ENCODE assay signal across 8 cellular contexts in genomic region chr18:77899972-77900754, GRCh38.
DNase-seq lines count a peak whose midpoint lies in the region; ATAC-seq and TF ChIP-seq lines count a peak whose summit lies in the region.

No MANE protein-coding gene starts in this region.

- no peaks in the 10 kb centered on the region for H4K20me1 ChIP-seq in PC-3 (ENCODE audit: low read length)

- peak overlapping the region; percentile 82 for H3K4me2 ChIP-seq in PC-3 (ENCODE audit: low read length)

- intact Hi-C loops in PC-3 (cut with micrococcal nuclease) (no loop called here), heart right ventricle (cut with DNase I) (loop anchor here in 3 of 10 donors (5.0 to 10.0 kb wide), 3 partner anchors 1087 to 1355 kb away; no protein-coding TSS in a partner anchor)

- WGBS in heart right ventricle, 2 donors = 5 to 6% methylated on average over 57 to 64 of the region's 64 CpGs

- POLR2A ChIA-PET in PC-3 (lab: Charles Lee; ENCODE audit: unreplicated experiment) = no interaction called here

- H3K27ac ChIP-seq in PC-3 (ENCODE audit: low read length) (no peak overlapping the region), heart right ventricle (no peak overlapping the region)

- H3K4me3 ChIP-seq in BE2C (ENCODE audit: low read depth, low read length) (no peak overlapping the region; the same call in 1 of the 2 replicates), PC-3 (ENCODE audit: low read length) (peak overlapping the region; percentile 58), heart right ventricle (peak overlapping the region in 9 of 10 donors; percentile 18 to 48 (median 38))

- TF ChIP-seq CTCF in BE2C (IDR thresholded peaks at IDR 0.05; ENCODE audit: low read depth, low read length) (peak; percentile 50), PC-3 (conservative IDR thresholded peaks at IDR 0.05; ENCODE audit: low read depth, low read length) (peak; percentile 67), heart right ventricle (IDR thresholded peaks at IDR 0.05) (peak; percentile 57 to 80 (median 67))

- H3K9me3 ChIP-seq in BE2C (no peaks in the 10 kb centered on the region), PC-3 (ENCODE audit: low read length) (no peaks in the 10 kb centered on the region), heart right ventricle (no peaks in the 10 kb centered on the region)

- no peak overlapping the region for H3K9ac ChIP-seq in PC-3 (ENCODE audit: low read length)

- no TSS peak for BruUV-seq in PC-3 (replicated peaks; lab: Mats Ljungman, UMichigan)

- H3K36me3 ChIP-seq in BE2C (no peaks in the 10 kb centered on the region), PC-3 (ENCODE audit: low read depth, low read length) (no peaks in the 10 kb centered on the region), heart right ventricle (no peaks in the 10 kb centered on the region)

- no peaks in the 10 kb centered on the region; the same call in 1 of the 2 replicates for H3K9me2 ChIP-seq in PC-3 (replicated peaks; ENCODE audit: low read length)

- H3F3A ChIP-seq in PC-3 (ENCODE audit: low read length, unreplicated experiment) = no peaks in the 10 kb centered on the region

- CTCF ChIA-PET in PC-3 (lab: Charles Lee) = no interaction called here

- ATAC-seq in HG03196 (IDR thresholded peaks at IDR 0.05; ENCODE audit: unreplicated experiment) (peak; percentile 99), PC-3 (peak; percentile 98), heart right ventricle (peak in 7 of 8 donors; percentile 48 to 96 (median 79))

- H3K4me1 ChIP-seq in BE2C = no peaks in the 10 kb centered on the region
- H3K4me1 ChIP-seq in PC-3 (ENCODE audit: insufficient read depth, low read length) = 0 out of 2 replicates have a peak, but pooled peaks cover 3% of the 10 kb centered on the region
- peaks cover 0 to 9% (median 5%) of the 10 kb centered on the region in 9 donors for H3K4me1 ChIP-seq in heart right ventricle

- H3K27me3 ChIP-seq in BE2C (peaks cover 7% of the 10 kb centered on the region; the same call in 1 of the 2 replicates), PC-3 (ENCODE audit: low read length) (peaks cover 44% of the 10 kb centered on the region), heart right ventricle (peaks cover 0 to 43% (median 30%) of the 10 kb centered on the region in 7 donors)

- H2AFZ ChIP-seq in PC-3 (ENCODE audit: low read length) = peak overlapping the region; percentile 82

- DNase-seq in BE2C = peak; percentile 33
- peak; percentile 45 for DNase-seq in GM19238 (ENCODE audit: insufficient read length, low spot score)
- DNase-seq in PC-3 = peak; percentile 47
- peak; percentile 30 for DNase-seq in activated gamma-delta T cell (lab: John Stamatoyannopoulos, UW)
- peak in 1 of 2 donors; percentile 34 for DNase-seq in heart right ventricle
- peak; percentile 2 for DNase-seq in renal cortical epithelial cell (ENCODE audit: low read depth)
- DNase-seq in MV-4-11 (lab: John Stamatoyannopoulos, UW) = no peak

- H3K79me2 ChIP-seq in PC-3 (ENCODE audit: low read length) = no peaks in the 10 kb centered on the region
